ENCODE assay signal across 26 cellular contexts in the genomic region with DNA sequence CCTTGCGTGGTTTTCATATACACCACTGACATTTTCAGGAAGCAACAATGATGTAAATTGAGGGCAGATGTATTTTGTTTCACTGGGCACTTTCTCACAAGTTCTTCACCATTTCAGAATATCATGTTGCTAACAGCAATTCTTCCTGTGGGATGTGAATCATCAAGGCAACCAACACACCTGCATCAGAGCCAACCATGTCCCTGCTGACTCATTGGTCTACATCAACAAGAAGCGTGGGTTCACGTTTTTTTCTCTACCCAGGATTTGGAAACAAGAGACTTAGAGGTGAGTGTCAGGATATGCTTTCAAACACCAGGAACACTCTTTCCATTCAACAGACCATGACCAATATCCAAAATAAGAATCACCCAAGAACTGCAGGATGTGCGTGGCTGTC.
DNase-seq lines count a peak whose midpoint lies in the region; ATAC-seq and TF ChIP-seq lines count a peak whose summit lies in the region.
"Had no signal": no experiment of that assay in that cellular context is flagged by ENCODE, and none has a peak within 500 bp of the region (broad histone marks: within the 10 kb centered on the region; RNA-seq: fewer than 3 reads in every experiment).

No MANE protein-coding gene starts in this region.

- no peak for TF ChIP-seq POLR2A in breast epithelium (IDR thresholded peaks at IDR 0.05)

- no peak overlapping the region for H3K4me3 Mint-ChIP-seq in MCF 10A (ENCODE audit: unreplicated experiment)
- H3K4me3 Mint-ChIP-seq in activated CD4-positive, alpha-beta memory T cell treated with anti-CD3 and anti-CD28 coated beads, Interleukin-2, amount 10 ng/mL, durations not matched to agents 7 days and 5 days: no peak overlapping the region
- H3K4me3 Mint-ChIP-seq: activated CD4-positive, alpha-beta T cell treated with anti-CD3 and anti-CD28 coated beads, Interleukin-2, amount 10 ng/mL, durations not matched to agents 7 days and 5 days; activated CD8-positive, alpha-beta memory T cell treated with anti-CD3 and anti-CD28 coated beads, Interleukin-2, amount 10 ng/mL, durations not matched to agents 7 days and 5 days; activated naive CD4-positive, alpha-beta T cell treated with anti-CD3 and anti-CD28 coated beads, Interleukin-2, amount 10 ng/mL, durations not matched to agents 7 days and 5 days; CD4-positive, alpha-beta T cell; neural progenitor cell had no signal

- H3K36me3 ChIP-seq in breast epithelium: no peaks in the 10 kb centered on the region
- H3K36me3 ChIP-seq: neural progenitor cell, stomach, tibial nerve had no signal

- H3K4me1 Mint-ChIP-seq in MCF 10A (ENCODE audit: insufficient read depth, unreplicated experiment): peaks cover 19% of the 10 kb centered on the region
- no peaks in the 10 kb centered on the region for H3K4me1 Mint-ChIP-seq in activated CD4-positive, alpha-beta memory T cell treated with anti-CD3 and anti-CD28 coated beads, Interleukin-2, amount 10 ng/mL, durations not matched to agents 7 days and 5 days
- H3K4me1 Mint-ChIP-seq: activated CD4-positive, alpha-beta T cell treated with anti-CD3 and anti-CD28 coated beads, Interleukin-2, amount 10 ng/mL, durations not matched to agents 7 days and 5 days; activated CD8-positive, alpha-beta memory T cell treated with anti-CD3 and anti-CD28 coated beads, Interleukin-2, amount 10 ng/mL, durations not matched to agents 7 days and 5 days; activated naive CD4-positive, alpha-beta T cell treated with anti-CD3 and anti-CD28 coated beads, Interleukin-2, amount 10 ng/mL, durations not matched to agents 7 days and 5 days; neural progenitor cell had no signal

- DNase-seq in MCF 10A (ENCODE audit: unreplicated experiment): peak; percentile 90
- DNase-seq in breast epithelium (ENCODE audit: low spot score in 2 of 2): no peak
- DNase-seq in astrocyte of the hippocampus (ENCODE audit: low read depth, low spot score): peak; percentile 29
- no peak for DNase-seq in activated CD4-positive, alpha-beta memory T cell treated with anti-CD3 and anti-CD28 coated beads, Interleukin-2, amount 10 ng/mL, durations not matched to agents 7 days and 5 days
- no peak for DNase-seq in activated T-cell treated with anti-CD3 and anti-CD28 coated beads for 4 hours
- no peak for DNase-seq in OCI-M1 (lab: John Stamatoyannopoulos, UW)
- DNase-seq: activated CD4-positive, alpha-beta T cell treated with anti-CD3 and anti-CD28 coated beads, Interleukin-2, amount 10 ng/mL, durations not matched to agents 7 days and 5 days; activated CD8-positive, alpha-beta memory T cell treated with anti-CD3 and anti-CD28 coated beads, Interleukin-2, amount 10 ng/mL, durations not matched to agents 7 days and 5 days; activated naive CD4-positive, alpha-beta T cell treated with anti-CD3 and anti-CD28 coated beads, Interleukin-2, amount 10 ng/mL, durations not matched to agents 7 days and 5 days; aorta; CD4-positive, alpha-beta T cell; DMS 273 treated with DMSO at 0.1 percent for 48 hours; effector memory CD4-positive, alpha-beta T cell; NCI-H1092 treated with DMSO at 0.1 percent for 48 hours; NCI-H2029; NCI-H345; NCI-H748 treated with DMSO at 0.1 percent for 48 hours; Right ventricle myocardium superior; stimulated activated CD4-positive, alpha-beta T cell treated with anti-CD3 and anti-CD28 coated beads, Interleukin-15, amount 100 ng/mL, for 24 hours; stomach had no signal

- H3K27ac ChIP-seq in breast epithelium: no peak overlapping the region
- H3K27ac ChIP-seq: neural progenitor cell, stomach, tibial nerve, VCaP had no signal

- no peak overlapping the region for H3K27ac Mint-ChIP-seq in MCF 10A (ENCODE audit: low read depth, unreplicated experiment)
- no peak overlapping the region for H3K27ac Mint-ChIP-seq in activated CD4-positive, alpha-beta memory T cell treated with anti-CD3 and anti-CD28 coated beads, Interleukin-2, amount 10 ng/mL, durations not matched to agents 7 days and 5 days
- H3K27ac Mint-ChIP-seq: activated CD4-positive, alpha-beta T cell treated with anti-CD3 and anti-CD28 coated beads, Interleukin-2, amount 10 ng/mL, durations not matched to agents 7 days and 5 days; activated CD8-positive, alpha-beta memory T cell treated with anti-CD3 and anti-CD28 coated beads, Interleukin-2, amount 10 ng/mL, durations not matched to agents 7 days and 5 days; activated naive CD4-positive, alpha-beta T cell treated with anti-CD3 and anti-CD28 coated beads, Interleukin-2, amount 10 ng/mL, durations not matched to agents 7 days and 5 days; CD4-positive, alpha-beta T cell; neural progenitor cell had no signal

- H3K4me1 ChIP-seq in breast epithelium: no peaks in the 10 kb centered on the region
- H3K4me1 ChIP-seq: neural progenitor cell, stomach, tibial nerve had no signal

- H3K4me3 ChIP-seq in breast epithelium: no peak overlapping the region
- H3K4me3 ChIP-seq: neural progenitor cell, stomach, tibial nerve had no signal

- peaks cover 38% of the 10 kb centered on the region for H3K27me3 Mint-ChIP-seq in MCF 10A (ENCODE audit: insufficient read depth, unreplicated experiment)
- no peaks in the 10 kb centered on the region for H3K27me3 Mint-ChIP-seq in activated CD4-positive, alpha-beta memory T cell treated with anti-CD3 and anti-CD28 coated beads, Interleukin-2, amount 10 ng/mL, durations not matched to agents 7 days and 5 days
- H3K27me3 Mint-ChIP-seq: activated naive CD4-positive, alpha-beta T cell treated with anti-CD3 and anti-CD28 coated beads, Interleukin-2, amount 10 ng/mL, durations not matched to agents 7 days and 5 days had no signal

- intact Hi-C loops in MCF 10A (cut with micrococcal nuclease): no loop called here
- intact Hi-C loops in breast epithelium (cut with DNase I; ENCODE audit: low total_unique reads): no loop called here

- no peaks in the 10 kb centered on the region for H3K9me3 ChIP-seq in breast epithelium
- H3K9me3 ChIP-seq: stomach, tibial nerve had no signal

- POLR2A ChIA-PET in MCF 10A (lab: Yijun Ruan, JAX): interaction anchor here (0.6 to 1.2 kb wide), 2 partner anchors 72 to 193 kb away, joined by 3 to 4 read pairs; no protein-coding TSS in a partner anchor
- POLR2A ChIA-PET in activated CD4-positive, alpha-beta memory T cell treated with anti-CD3 and anti-CD28 coated beads, Interleukin-2, amount 10 ng/mL, durations not matched to agents 7 days and 5 days (lab: Charles Lee): no interaction called here

- H3K9me3 Mint-ChIP-seq in MCF 10A (ENCODE audit: unreplicated experiment): no peaks in the 10 kb centered on the region
- H3K9me3 Mint-ChIP-seq in activated CD4-positive, alpha-beta memory T cell treated with anti-CD3 and anti-CD28 coated beads, Interleukin-2, amount 10 ng/mL, durations not matched to agents 7 days and 5 days: no peaks in the 10 kb centered on the region
- H3K9me3 Mint-ChIP-seq: activated CD4-positive, alpha-beta T cell treated with anti-CD3 and anti-CD28 coated beads, Interleukin-2, amount 10 ng/mL, durations not matched to agents 7 days and 5 days; activated naive CD4-positive, alpha-beta T cell treated with anti-CD3 and anti-CD28 coated beads, Interleukin-2, amount 10 ng/mL, durations not matched to agents 7 days and 5 days; CD4-positive, alpha-beta T cell; neural progenitor cell had no signal

- H3K27me3 ChIP-seq in breast epithelium: peaks cover 0 to 12% of the 10 kb centered on the region in 2 donors
- H3K27me3 ChIP-seq: neural progenitor cell, tibial nerve had no signal

- ATAC-seq in esophagus mucosa (peak; percentile 50), GM21717 (IDR thresholded peaks at IDR 0.05; ENCODE audit: unreplicated experiment) (no peak)
- ATAC-seq: activated CD8-positive, alpha-beta memory T cell treated with anti-CD3 and anti-CD28 coated beads, Interleukin-2, amount 10 ng/mL, durations not matched to agents 7 days and 5 days; sciatic nerve had no signal

- no peak for TF ChIP-seq CTCF in MCF 10A (IDR thresholded peaks at IDR 0.05; ENCODE audit: unreplicated experiment)
- no peak for TF ChIP-seq CTCF in breast epithelium (IDR thresholded peaks at IDR 0.05)

- CTCF ChIA-PET in MCF 10A (lab: Yijun Ruan, JAX): no interaction called here
- CTCF ChIA-PET in activated CD4-positive, alpha-beta memory T cell treated with anti-CD3 and anti-CD28 coated beads, Interleukin-2, amount 10 ng/mL, durations not matched to agents 7 days and 5 days (lab: Charles Lee): no interaction called here

- no peaks in the 10 kb centered on the region for H3K36me3 Mint-ChIP-seq in MCF 10A (ENCODE audit: insufficient read depth, unreplicated experiment)
- no peaks in the 10 kb centered on the region for H3K36me3 Mint-ChIP-seq in activated CD4-positive, alpha-beta memory T cell treated with anti-CD3 and anti-CD28 coated beads, Interleukin-2, amount 10 ng/mL, durations not matched to agents 7 days and 5 days (ENCODE audit: low read depth)
- H3K36me3 Mint-ChIP-seq: activated CD8-positive, alpha-beta memory T cell treated with anti-CD3 and anti-CD28 coated beads, Interleukin-2, amount 10 ng/mL, durations not matched to agents 7 days and 5 days; activated naive CD4-positive, alpha-beta T cell treated with anti-CD3 and anti-CD28 coated beads, Interleukin-2, amount 10 ng/mL, durations not matched to agents 7 days and 5 days; neural progenitor cell had no signal

- no TSS peak for BruUV-seq in MCF 10A (replicated peaks; lab: Mats Ljungman, UMichigan)

Comparison
In these comparisons a context has a peak if more than half of its experiments do, and no peak if none do; other contexts are left out.
1. DNase-seq: peak in MCF 10A (single experiment) and astrocyte of the hippocampus (single experiment); none in breast epithelium (0 of 2), activated CD4-positive, alpha-beta memory T cell treated with anti-CD3 and anti-CD28 coated beads, Interleukin-2, amount 10 ng/mL, durations not matched to agents 7 days and 5 days (single experiment), activated T-cell treated with anti-CD3 and anti-CD28 coated beads for 4 hours (single experiment) and OCI-M1 (single experiment).